ENCODE assay signal across 15 cellular contexts in the genomic region with DNA sequence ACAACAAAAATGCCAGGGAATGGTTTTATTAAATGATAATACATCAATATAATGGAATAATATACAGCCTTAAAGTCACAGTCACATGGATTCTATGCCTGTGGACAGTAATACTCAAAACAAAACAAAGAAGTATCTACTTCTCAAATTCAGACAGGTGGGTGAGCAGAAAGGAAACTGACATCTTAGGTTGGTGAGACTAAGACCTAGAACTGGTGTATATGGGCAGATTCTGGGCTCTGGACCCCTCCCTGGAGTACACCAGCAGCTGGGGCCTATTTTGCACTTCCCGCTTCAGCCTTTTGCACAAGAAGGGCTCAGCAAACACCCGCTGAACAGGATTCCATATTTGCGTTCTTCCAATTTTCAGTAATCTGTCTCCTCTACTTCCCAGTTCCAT. TPM values are rescaled to one million over a fixed set of nuclear protein-coding genes. Genes with fewer than 3 reads are reported as not detected.
DNase-seq lines count a peak whose midpoint lies in the region; ATAC-seq and TF ChIP-seq lines count a peak whose summit lies in the region.
"Had no signal": no experiment of that assay in that cellular context is flagged by ENCODE, and none has a peak within 500 bp of the region (broad histone marks: within the 10 kb centered on the region; RNA-seq: fewer than 3 reads in every experiment).

No MANE protein-coding gene starts in this region.

- peaks cover 49% of the 10 kb centered on the region for H3K4me1 Mint-ChIP-seq in stimulated activated naive CD8-positive, alpha-beta T cell treated with anti-CD3 and anti-CD28 coated beads, Interleukin-15, Interleukin-2, amounts not matched to agents 100 ng/mL and 50 ng/mL, for 24 hours (ENCODE audit: low read depth)
- H3K4me1 Mint-ChIP-seq in glutamatergic neuron (ENCODE audit: low read depth, unreplicated experiment): peaks cover 5% of the 10 kb centered on the region

- H3K27me3 ChIP-seq in OCI-LY3 (ENCODE audit: low read depth, low read length): no peaks in the 10 kb centered on the region
- H3K27me3 ChIP-seq: breast epithelium, upper lobe of left lung had no signal

- peaks cover 21% of the 10 kb centered on the region for H3K36me3 ChIP-seq in OCI-LY3 (replicated peaks; ENCODE audit: low read depth, low read length)
- H3K36me3 ChIP-seq: breast epithelium had no signal

- ATAC-seq in stimulated activated naive CD8-positive, alpha-beta T cell treated with anti-CD3 and anti-CD28 coated beads, Interleukin-15, Interleukin-2, amounts not matched to agents 100 U/mL and 50 U/mL, for 24 hours: no peak

- H2AFZ ChIP-seq in OCI-LY3 (ENCODE audit: low read depth, low read length): no peak overlapping the region
- H2AFZ ChIP-seq: parathyroid adenoma had no signal

- H3K4me3 ChIP-seq in OCI-LY3 (ENCODE audit: low read length): peak overlapping the region; percentile 97
- H3K4me3 ChIP-seq: breast epithelium had no signal

- H3K79me2 ChIP-seq in OCI-LY3 (ENCODE audit: low read length): peaks cover 62% of the 10 kb centered on the region

- 0 out of 2 replicates have a peak, but pooled peaks cover 2% of the 10 kb centered on the region for H4K20me1 ChIP-seq in OCI-LY3 (ENCODE audit: insufficient read depth, low read length)

- H3K4me3 Mint-ChIP-seq in stimulated activated naive CD8-positive, alpha-beta T cell treated with anti-CD3 and anti-CD28 coated beads, Interleukin-15, Interleukin-2, amounts not matched to agents 100 ng/mL and 50 ng/mL, for 24 hours: peak overlapping the region; percentile 100
- peak overlapping the region; percentile 2 for H3K4me3 Mint-ChIP-seq in glutamatergic neuron (ENCODE audit: unreplicated experiment)

- H3K9me3 Mint-ChIP-seq in stimulated activated naive CD8-positive, alpha-beta T cell treated with anti-CD3 and anti-CD28 coated beads, Interleukin-15, Interleukin-2, amounts not matched to agents 100 ng/mL and 50 ng/mL, for 24 hours: no peaks in the 10 kb centered on the region
- no peaks in the 10 kb centered on the region for H3K9me3 Mint-ChIP-seq in glutamatergic neuron (ENCODE audit: unreplicated experiment)

- H3K4me2 ChIP-seq in OCI-LY3 (ENCODE audit: low read length): peak overlapping the region; percentile 67

- H3K9ac ChIP-seq in OCI-LY3 (ENCODE audit: low read length): peak overlapping the region; percentile 58; the same call in 1 of the 2 replicates
- H3K9ac ChIP-seq: parathyroid adenoma had no signal

- TF ChIP-seq CTCF in OCI-LY3 (IDR thresholded peaks at IDR 0.05; ENCODE audit: low read depth, low read length): no peak
- no peak for TF ChIP-seq CTCF in glutamatergic neuron (IDR thresholded peaks at IDR 0.05; ENCODE audit: partially characterized antibody, unreplicated experiment)

- H3K27ac Mint-ChIP-seq in stimulated activated naive CD8-positive, alpha-beta T cell treated with anti-CD3 and anti-CD28 coated beads, Interleukin-15, Interleukin-2, amounts not matched to agents 100 ng/mL and 50 ng/mL, for 24 hours: peak overlapping the region; percentile 53
- H3K27ac Mint-ChIP-seq in glutamatergic neuron (ENCODE audit: unreplicated experiment): no peak overlapping the region

- DNase-seq in stimulated activated naive CD8-positive, alpha-beta T cell treated with anti-CD3 and anti-CD28 coated beads, Interleukin-15, Interleukin-2, amounts not matched to agents 100 U/mL and 50 U/mL, for 24 hours: no peak
- DNase-seq in glutamatergic neuron (no peak), DMS153 (lab: John Stamatoyannopoulos, UW) (no peak), hepatic stellate cell (ENCODE audit: low spot score) (no peak)
- no peak for DNase-seq in stimulated activated CD4-positive, alpha-beta T cell treated with anti-CD3 and anti-CD28 coated beads, Interleukin-4, amount 100 ng/mL, for 4 hours
- DNase-seq in effector CD4-positive, alpha-beta T cell: no peak
- DNase-seq: activated CD4-positive, alpha-beta T cell treated with anti-CD3 and anti-CD28 coated beads, Interleukin-2, amount 50 U/mL, for 4 hours; C1 segment of cervical spinal cord; Right ventricle myocardium superior; upper lobe of left lung had no signal

- H3K27me3 Mint-ChIP-seq in stimulated activated naive CD8-positive, alpha-beta T cell treated with anti-CD3 and anti-CD28 coated beads, Interleukin-15, Interleukin-2, amounts not matched to agents 100 ng/mL and 50 ng/mL, for 24 hours: no peaks in the 10 kb centered on the region
- H3K27me3 Mint-ChIP-seq in glutamatergic neuron (ENCODE audit: unreplicated experiment): peaks cover 1% of the 10 kb centered on the region

- peaks cover 33% of the 10 kb centered on the region for H3K36me3 Mint-ChIP-seq in stimulated activated naive CD8-positive, alpha-beta T cell treated with anti-CD3 and anti-CD28 coated beads, Interleukin-15, Interleukin-2, amounts not matched to agents 100 ng/mL and 50 ng/mL, for 24 hours (ENCODE audit: low read depth)
- H3K36me3 Mint-ChIP-seq in glutamatergic neuron (ENCODE audit: unreplicated experiment): no peaks in the 10 kb centered on the region

- H3K9me3 ChIP-seq in OCI-LY3 (ENCODE audit: insufficient read depth, low read length): no peaks in the 10 kb centered on the region
- H3K9me3 ChIP-seq: breast epithelium, upper lobe of left lung had no signal

- H3K4me1 ChIP-seq in OCI-LY3 (ENCODE audit: low read length): peaks cover 22% of the 10 kb centered on the region

- H3K27ac ChIP-seq in OCI-LY3 (ENCODE audit: low read length): peak overlapping the region; percentile 89
- H3K27ac ChIP-seq: breast epithelium, parathyroid adenoma, upper lobe of left lung had no signal

RNA-seq across cellular contexts. Expression of a gene that starts 5.4 kb away (rescaled TPM):
- 128 TPM for total RNA-seq in glutamatergic neuron (ENCODE audit: unreplicated experiment)

RNA-seq across cellular contexts. Expression of a gene that starts 12.7 kb away (rescaled TPM):
- total RNA-seq in glutamatergic neuron (ENCODE audit: unreplicated experiment): 9.4 TPM

RNA-seq across cellular contexts. Expression of a gene that starts 32.4 kb away (rescaled TPM):
- 60.8 TPM for total RNA-seq in glutamatergic neuron (ENCODE audit: unreplicated experiment)

RNA-seq across cellular contexts. Expression of a gene that starts 32.9 kb away (rescaled TPM):
- total RNA-seq in glutamatergic neuron (ENCODE audit: unreplicated experiment): 47.1 TPM

RNA-seq across cellular contexts. Expression of a gene that starts 49.5 kb away (rescaled TPM):
- not detected for total RNA-seq in glutamatergic neuron (ENCODE audit: unreplicated experiment)
- total RNA-seq: kidney epithelial cell, Right ventricle myocardium superior, upper lobe of left lung had no signal
